Comparison of ENCODE assay signal across 8 cellular contexts in the genomic region with DNA sequence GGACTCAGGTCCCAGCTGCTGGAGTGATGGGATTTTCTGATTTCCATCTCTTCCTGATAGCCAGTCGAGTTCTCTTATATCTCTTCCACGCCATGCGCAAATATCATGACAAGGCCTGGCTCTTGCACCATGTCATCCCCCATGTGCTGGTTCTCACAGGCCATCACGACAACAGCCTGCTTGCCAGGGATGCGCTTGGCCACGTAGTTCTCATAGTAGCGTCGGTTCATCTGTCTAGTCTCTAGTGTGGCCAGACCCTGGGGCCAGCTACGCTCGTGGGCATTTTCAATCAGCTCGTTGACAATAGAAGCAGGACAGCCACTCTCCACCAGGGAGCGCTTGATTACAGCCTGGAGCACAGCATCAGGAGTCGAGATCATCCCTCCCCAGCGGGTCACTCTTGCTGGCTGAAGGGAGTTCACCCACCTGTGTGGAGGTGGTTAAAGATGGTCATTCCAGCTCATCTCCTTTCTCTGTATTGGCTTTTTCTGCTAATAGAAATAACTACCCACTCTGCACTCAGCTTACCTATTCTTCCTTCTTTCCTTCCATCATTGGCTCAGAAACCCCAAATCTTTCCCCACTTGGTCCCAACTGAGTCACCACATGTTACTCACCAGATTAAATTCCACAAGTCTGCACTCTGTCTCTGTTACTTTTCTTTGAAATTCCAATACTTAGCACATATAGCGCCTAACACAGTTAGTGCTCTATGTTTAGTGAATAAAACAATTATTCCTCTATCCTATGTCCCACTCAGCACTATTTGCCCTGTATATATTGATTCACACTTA. TPM values are rescaled to one million over a fixed set of nuclear protein-coding genes. Genes with fewer than 3 reads are reported as not detected.
DNase-seq lines count a peak whose midpoint lies in the region; ATAC-seq and TF ChIP-seq lines count a peak whose summit lies in the region.

No MANE protein-coding gene starts in this region.

- no peak overlapping the region for H3K27ac ChIP-seq in suprapubic skin

- WGBS in suprapubic skin, result 56% methylated on average over 10 of the region's 15 CpGs

- no peak for TF ChIP-seq POLR2A in suprapubic skin (IDR thresholded peaks at IDR 0.05)

- H3K36me3 ChIP-seq in suprapubic skin, result peaks cover 69% of the 10 kb centered on the region

- ATAC-seq in left colon, result peak; percentile 86

- TF ChIP-seq CTCF in AG10803 (conservative IDR thresholded peaks at IDR 0.05; ENCODE audit: low read length) (peak; percentile 71), GM12874 (IDR thresholded peaks at IDR 0.05; ENCODE audit: insufficient read depth, low read depth, low read length) (peak; percentile 61), brain (conservative IDR thresholded peaks at IDR 0.05) (peak; percentile 44 to 62), suprapubic skin (IDR thresholded peaks at IDR 0.05) (peak; percentile 13 to 57)

- peak overlapping the region; percentile 5 to 83 (median 58) for H3K27ac Mint-ChIP-seq in brain
- no peak overlapping the region for H3K27ac Mint-ChIP-seq in T-helper 2 cell treated with Interferon-gamma antibody and Interleukin-4, amounts not matched to agents 5 μg/mL and 100 μg/mL, for 36 hours

- H3K9me3 Mint-ChIP-seq in brain, result no peaks in the 10 kb centered on the region
- no peaks in the 10 kb centered on the region for H3K9me3 Mint-ChIP-seq in T-helper 2 cell treated with Interferon-gamma antibody and Interleukin-4, amounts not matched to agents 5 μg/mL and 100 μg/mL, for 36 hours

- peaks cover 3% of the 10 kb centered on the region for H3K4me1 ChIP-seq in suprapubic skin

- no peaks in the 10 kb centered on the region for H3K27me3 Mint-ChIP-seq in brain
- no peaks in the 10 kb centered on the region for H3K27me3 Mint-ChIP-seq in T-helper 2 cell treated with Interferon-gamma antibody and Interleukin-4, amounts not matched to agents 5 μg/mL and 100 μg/mL, for 36 hours (ENCODE audit: low read depth)

- DNase-seq in AG10803 (ENCODE audit: low read depth), result peak; percentile 52
- peak; percentile 53 for DNase-seq in RKO (ENCODE audit: low spot score)
- DNase-seq in left colon, result peak; percentile 51 to 75
- no peak for DNase-seq in suprapubic skin (ENCODE audit: low spot score in 2 of 2)
- no peak for DNase-seq in T-helper 2 cell treated with Interferon-gamma antibody and Interleukin-4, amounts not matched to agents 5 μg/mL and 100 μg/mL, for 36 hours (ENCODE audit: low spot score)
- DNase-seq in NCI-H1694 treated with DMSO at 0.1 percent for 48 hours (lab: John Stamatoyannopoulos, UW), result no peak

- no peaks in the 10 kb centered on the region for H3K4me1 Mint-ChIP-seq in brain
- H3K4me1 Mint-ChIP-seq in T-helper 2 cell treated with Interferon-gamma antibody and Interleukin-4, amounts not matched to agents 5 μg/mL and 100 μg/mL, for 36 hours (ENCODE audit: low read depth), result peaks cover 2% of the 10 kb centered on the region

- no peak overlapping the region for H3K4me3 Mint-ChIP-seq in brain
- no peak overlapping the region for H3K4me3 Mint-ChIP-seq in T-helper 2 cell treated with Interferon-gamma antibody and Interleukin-4, amounts not matched to agents 5 μg/mL and 100 μg/mL, for 36 hours

- intact Hi-C loops in left colon (cut with DNase I, micrococcal nuclease), result no loop called here

- H3K4me3 ChIP-seq in AG10803 (ENCODE audit: low read length) (no peak overlapping the region), suprapubic skin (no peak overlapping the region)

- no peak for TF ChIP-seq EP300 in suprapubic skin (IDR thresholded peaks at IDR 0.05)

- H3K27me3 ChIP-seq in suprapubic skin, result no peaks in the 10 kb centered on the region

- peaks cover 50% of the 10 kb centered on the region for H3K36me3 Mint-ChIP-seq in brain
- H3K36me3 Mint-ChIP-seq in T-helper 2 cell treated with Interferon-gamma antibody and Interleukin-4, amounts not matched to agents 5 μg/mL and 100 μg/mL, for 36 hours (ENCODE audit: low read depth), result peaks cover 37% of the 10 kb centered on the region

- H3K9me3 ChIP-seq in suprapubic skin, result no peaks in the 10 kb centered on the region

RNA-seq across cellular contexts. Expression of a gene that starts 15.2 kb away (rescaled TPM):
- polyA plus RNA-seq in brain (ENCODE audit: insufficient read depth, low read depth, low replicate concordance), result 62.5 TPM
- total RNA-seq in left colon, result 10 to 100 TPM; 31.5 to 35.1 TPM
- 10 to 100 TPM; 28.4 to 60.6 (median 35.8) TPM for total RNA-seq in suprapubic skin

RNA-seq across cellular contexts. Expression of a gene that starts 17.3 kb away (rescaled TPM):
- 113 TPM for polyA plus RNA-seq in brain (ENCODE audit: insufficient read depth, low read depth, low replicate concordance)
- 10 to 100 TPM; 81.7 to 85.6 TPM for total RNA-seq in left colon
- total RNA-seq in suprapubic skin, result 100 to 1,000 TPM in 2 of 4 donors, 10 to 100 TPM in 2; 53.6 to 137 (median 85.9) TPM

RNA-seq across cellular contexts. Expression of a gene that starts 17.6 kb away (rescaled TPM):
- 85.2 TPM for polyA plus RNA-seq in brain (ENCODE audit: insufficient read depth, low read depth, low replicate concordance)
- 10 to 100 TPM; 23.2 to 29.5 TPM for total RNA-seq in left colon
- total RNA-seq in suprapubic skin, result 10 to 100 TPM; 13.3 to 23.7 (median 20.1) TPM

RNA-seq across cellular contexts. Expression of a gene that starts 23.3 kb away (rescaled TPM):
- polyA plus RNA-seq in brain (ENCODE audit: insufficient read depth, low read depth, low replicate concordance), result not detected
- total RNA-seq in left colon (100 to 1,000 TPM; 152 to 244 TPM), suprapubic skin (1 to 10 TPM in 2 of 4 donors, not detected in 2; 1.3 to 2.4 TPM)

RNA-seq across cellular contexts. Expression of a gene that starts 48.4 kb away (rescaled TPM):
- 1,760 TPM for polyA plus RNA-seq in brain (ENCODE audit: insufficient read depth, low read depth, low replicate concordance)
- 1,000 to 10,000 TPM; 1,832 to 2,224 TPM for total RNA-seq in left colon
- 1,000 to 10,000 TPM in 1 of 4 donors, 100 to 1,000 TPM in 3; 773 to 1,142 (median 915) TPM for total RNA-seq in suprapubic skin

Comparison
In these comparisons a context has a peak if more than half of its experiments do, and no peak if none do; other contexts are left out.
1. DNase-seq: peak in AG10803 (single experiment), RKO (single experiment) and left colon (2 of 2); none in suprapubic skin (0 of 2), T-helper 2 cell treated with Interferon-gamma antibody and Interleukin-4, amounts not matched to agents 5 μg/mL and 100 μg/mL, for 36 hours (single experiment) and NCI-H1694 treated with DMSO at 0.1 percent for 48 hours (single experiment).
2. Peak in every context shown above with its lines, with median percentiles within 50 percentile points of each other: CTCF ChIP-seq.